19 cellular contexts compared by ENCODE assay signal in genomic region chr22:31572939-31573338, GRCh38.
"Had no signal": no experiment of that assay in that cellular context is flagged by ENCODE, and none has a peak within 500 bp of the region (broad histone marks: within the 10 kb centered on the region; RNA-seq: fewer than 3 reads in every experiment).

No MANE protein-coding gene starts in this region.

- H3K27me3 Mint-ChIP-seq: brain; effector memory CD8-positive, alpha-beta T cell; naive thymus-derived CD4-positive, alpha-beta T cell had no signal

- H3K4me1 ChIP-seq: left ventricle myocardium inferior, psoas muscle, right atrium auricular region, tibial nerve had no signal

- H3K27ac Mint-ChIP-seq: T-helper 2 cell treated with Interferon-gamma antibody and Interleukin-4, amounts not matched to agents 5 μg/mL and 100 μg/mL, for 36 hours had no signal

- H3K36me3 ChIP-seq: right atrium auricular region had no signal

- H3K9me3 Mint-ChIP-seq: brain; effector memory CD8-positive, alpha-beta T cell; naive thymus-derived CD4-positive, alpha-beta T cell; T-helper 2 cell treated with Interferon-gamma antibody and Interleukin-4, amounts not matched to agents 5 μg/mL and 100 μg/mL, for 36 hours had no signal

- H3K9me3 ChIP-seq: left ventricle myocardium inferior, psoas muscle, right atrium auricular region, spleen, tibial nerve had no signal

- H3K27me3 ChIP-seq: dorsolateral prefrontal cortex, hepatocyte, right atrium auricular region, spleen, tibial nerve had no signal

- H3K4me3 Mint-ChIP-seq: brain; effector memory CD8-positive, alpha-beta T cell; naive thymus-derived CD4-positive, alpha-beta T cell; T-helper 2 cell treated with Interferon-gamma antibody and Interleukin-4, amounts not matched to agents 5 μg/mL and 100 μg/mL, for 36 hours had no signal

- ATAC-seq: effector memory CD8-positive, alpha-beta T cell; esophagus mucosa; naive thymus-derived CD4-positive, alpha-beta T cell; psoas muscle; stimulated activated naive CD8-positive, alpha-beta T cell treated with anti-CD3 and anti-CD28 coated beads, Interleukin-15, Interleukin-2, amounts not matched to agents 100 U/mL and 50 U/mL, for 24 hours had no signal

- DNase-seq: activated CD4-positive, CD25-positive, alpha-beta regulatory T cell treated with anti-CD3 and anti-CD28 coated beads, Interleukin-2, amount 50 U/mL, for 72 hours; aorta; effector memory CD8-positive, alpha-beta T cell; foreskin melanocyte; left ventricle myocardium inferior; naive thymus-derived CD4-positive, alpha-beta T cell; psoas muscle; spleen; stimulated activated CD4-positive, alpha-beta T cell treated with anti-CD3 and anti-CD28 coated beads, Interleukin-4, amount 100 ng/mL, for 1 hour; stimulated activated naive CD8-positive, alpha-beta T cell treated with anti-CD3 and anti-CD28 coated beads, Interleukin-15, Interleukin-2, amounts not matched to agents 100 U/mL and 50 U/mL, for 24 hours had no signal

- H3K4me3 ChIP-seq: dorsolateral prefrontal cortex, hepatocyte, left ventricle myocardium inferior, psoas muscle, right atrium auricular region, SK-N-MC, spleen, tibial nerve had no signal

- H3K27ac ChIP-seq: hepatocyte, left ventricle myocardium inferior, psoas muscle, right atrium auricular region, SK-N-MC, spleen, tibial nerve, VCaP had no signal
